ENCODE assay signal across 11 cellular contexts in genomic region chr22:36862251-36863242, GRCh38.
DNase-seq lines count a peak whose midpoint lies in the region; TF ChIP-seq lines count a peak whose summit lies in the region.
"Had no signal": no experiment of that assay in that cellular context is flagged by ENCODE, and none has a peak within 500 bp of the region (broad histone marks: within the 10 kb centered on the region; RNA-seq: fewer than 3 reads in every experiment).

No MANE protein-coding gene starts in this region.

- peaks cover 43% of the 10 kb centered on the region for H3K36me3 ChIP-seq in neutrophil

- CTCF ChIA-PET in GM10248 (lab: Yijun Ruan, JAX), result interaction anchor here (0.7 to 11.4 kb wide), 11 partner anchors 8 to 159 kb away, joined by 3 to 118 read pairs (median 4); no protein-coding TSS in a partner anchor

- POLR2A ChIA-PET in GM10248 (lab: Yijun Ruan, JAX), result no interaction called here

- H3K9me3 ChIP-seq in neutrophil, result no peaks in the 10 kb centered on the region

- DNase-seq in GM10248 (ENCODE audit: extremely low spot score), result peak; percentile 61
- DNase-seq in Kasumi-1 (lab: John Stamatoyannopoulos, UW), result peak; percentile 78 to 83
- peak in 4 of 61 donors; percentile 5 to 31 (median 8) for DNase-seq in caudate nucleus (lab: John Stamatoyannopoulos, UW)
- no peak for DNase-seq in NCI-H1092 treated with DMSO at 0.1 percent for 48 hours (lab: John Stamatoyannopoulos, UW)
- DNase-seq in DMS79 treated with DMSO at 0.1 percent for 48 hours (lab: John Stamatoyannopoulos, UW), result no peak
- DNase-seq in NCI-H2107 (lab: John Stamatoyannopoulos, UW), result no peak
- DNase-seq in putamen (ENCODE audit: low spot score), result no peak
- DNase-seq: GOT3; mesendoderm; stimulated activated CD4-positive, alpha-beta T cell treated with anti-CD3 and anti-CD28 coated beads, Interleukin-4, amount 100 ng/mL, for 4 hours had no signal

- H3K27me3 ChIP-seq in neutrophil, result no peaks in the 10 kb centered on the region

- peaks cover 76 to 93% of the 10 kb centered on the region in 2 experiments for H3K4me1 ChIP-seq in neutrophil (ENCODE audit: control insufficient read depth in 1 of 2, insufficient read depth in 1 of 2, low read depth in 1 of 2, low read length in 1 of 2)

- TF ChIP-seq CTCF in GM10248 (IDR thresholded peaks at IDR 0.05; ENCODE audit: control extremely low read depth, extremely low read depth, low read depth, missing control alignments) (no peak), neutrophil (IDR thresholded peaks at IDR 0.05) (no peak)

- peak overlapping the region; percentile 80 to 92 for H3K4me3 ChIP-seq in neutrophil (ENCODE audit: low read depth in 1 of 2, low read length in 1 of 2)

- H3K27ac ChIP-seq in caudate nucleus (ENCODE audit: low read depth, low read length), result peak overlapping the region; percentile 44
- peak overlapping the region; percentile 95 for H3K27ac ChIP-seq in neutrophil

Comparison
In these comparisons a context has a peak if more than half of its experiments do, and no peak if none do; other contexts are left out.
1. DNase-seq: peak in GM10248 (single experiment) and Kasumi-1 (2 of 2); none in NCI-H1092 treated with DMSO at 0.1 percent for 48 hours (single experiment), DMS79 treated with DMSO at 0.1 percent for 48 hours (single experiment), NCI-H2107 (single experiment) and putamen (single experiment).